8 cellular contexts compared by ENCODE assay signal in the genomic region with DNA sequence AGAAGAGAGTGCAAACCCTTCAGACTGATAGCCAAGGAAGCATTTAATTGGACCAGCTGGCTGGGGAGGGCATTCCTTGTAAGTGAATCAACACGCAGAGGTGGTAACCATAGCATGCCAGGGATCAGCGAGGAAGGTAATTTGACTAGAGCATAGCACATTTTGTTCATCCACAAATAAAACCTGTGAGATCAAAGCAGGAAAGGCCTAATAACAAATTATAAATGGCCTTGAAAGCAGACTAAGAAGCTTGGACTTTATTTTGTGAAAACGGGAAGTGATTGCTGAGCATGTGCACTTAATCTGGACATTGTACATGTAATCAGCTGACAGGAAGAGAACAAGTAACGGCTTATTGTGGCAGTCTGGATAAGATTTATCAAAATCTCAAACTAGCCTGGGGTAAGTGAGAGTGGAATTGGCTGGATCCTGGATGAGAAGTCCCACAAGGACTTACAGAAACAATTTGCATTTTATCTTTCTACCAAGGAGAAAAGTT. TPM values are rescaled to one million over a fixed set of nuclear protein-coding genes. Genes with fewer than 3 reads are reported as not detected.
A peak's percentile ranks its signal among the peaks of the same experiment; 100 is the strongest.
DNase-seq lines count a peak whose midpoint lies in the region; ATAC-seq and TF ChIP-seq lines count a peak whose summit lies in the region.

No MANE protein-coding gene starts in this region.

- no peaks in the 10 kb centered on the region for H3K27me3 ChIP-seq in AG04450 (ENCODE audit: control insufficient read depth, insufficient read depth, low read length)
- no peaks in the 10 kb centered on the region for H3K27me3 ChIP-seq in gastrocnemius medialis

- H3K27ac Mint-ChIP-seq in T-helper 2 cell treated with Interferon-gamma antibody and Interleukin-4, amounts not matched to agents 5 μg/mL and 100 μg/mL, for 36 hours, result peak overlapping the region; percentile 47
- no peak overlapping the region for H3K27ac Mint-ChIP-seq in nephron progenitor cell
- no peak overlapping the region for H3K27ac Mint-ChIP-seq in osteocyte (ENCODE audit: unreplicated experiment)

- peak; percentile 87 to 92 for ATAC-seq in gastrocnemius medialis
- ATAC-seq in GM18909 (IDR thresholded peaks at IDR 0.05; ENCODE audit: poor library complexity, unreplicated experiment), result no peak

- peak in 1 of 2 donors; percentile 58 for TF ChIP-seq POLR2A in gastrocnemius medialis (IDR thresholded peaks at IDR 0.05)

- CTCF ChIA-PET in AG04450 (lab: Charles Lee), result no interaction called here
- CTCF ChIA-PET in HEK293 (lab: Yijun Ruan, JAX), result interaction anchor here (0.7 to 0.8 kb wide), 2 partner anchors 389 to 515 kb away, joined by 3 read pairs; no protein-coding TSS in a partner anchor

- H3K27ac ChIP-seq in AG04450 (ENCODE audit: low read depth, low read length) (no peak overlapping the region), HEK293 (ENCODE audit: extremely low read depth, low read depth, low read length) (no peak overlapping the region), gastrocnemius medialis (peak overlapping the region; percentile 84 to 92 (median 88))

- no peaks in the 10 kb centered on the region for H3K9me3 Mint-ChIP-seq in T-helper 2 cell treated with Interferon-gamma antibody and Interleukin-4, amounts not matched to agents 5 μg/mL and 100 μg/mL, for 36 hours
- no peaks in the 10 kb centered on the region for H3K9me3 Mint-ChIP-seq in nephron progenitor cell
- no peaks in the 10 kb centered on the region for H3K9me3 Mint-ChIP-seq in osteocyte (ENCODE audit: unreplicated experiment)

- H3K4me1 ChIP-seq in HEK293 (ENCODE audit: control insufficient read depth, insufficient read depth, low read length) (no peaks in the 10 kb centered on the region), gastrocnemius medialis (peaks cover 30 to 38% of the 10 kb centered on the region in 2 donors)

- no peaks in the 10 kb centered on the region for H3K36me3 Mint-ChIP-seq in T-helper 2 cell treated with Interferon-gamma antibody and Interleukin-4, amounts not matched to agents 5 μg/mL and 100 μg/mL, for 36 hours (ENCODE audit: low read depth)
- no peaks in the 10 kb centered on the region for H3K36me3 Mint-ChIP-seq in nephron progenitor cell (ENCODE audit: low read depth)
- no peaks in the 10 kb centered on the region for H3K36me3 Mint-ChIP-seq in osteocyte (ENCODE audit: unreplicated experiment)

- peak overlapping the region; percentile 53 for H3K4me3 Mint-ChIP-seq in T-helper 2 cell treated with Interferon-gamma antibody and Interleukin-4, amounts not matched to agents 5 μg/mL and 100 μg/mL, for 36 hours
- H3K4me3 Mint-ChIP-seq in nephron progenitor cell, result no peak overlapping the region
- no peak overlapping the region for H3K4me3 Mint-ChIP-seq in osteocyte (ENCODE audit: unreplicated experiment)

- POLR2A ChIA-PET in AG04450 (lab: Yijun Ruan, JAX) (interaction anchor here (1.8 kb wide), 1 partner anchor 12 kb away, joined by 6 read pairs; a partner anchor contains a TSS), HEK293 (lab: Yijun Ruan, JAX) (interaction anchor here (1.5 kb wide), 1 partner anchor 12 kb away, joined by 14 read pairs; a partner anchor contains a TSS)

- H3K9me3 ChIP-seq in AG04450 (ENCODE audit: control insufficient read depth, insufficient read depth, low read length), result no peaks in the 10 kb centered on the region
- no peaks in the 10 kb centered on the region for H3K9me3 ChIP-seq in HEK293 (ENCODE audit: control insufficient read depth, insufficient read depth, low read depth, low read length)
- H3K9me3 ChIP-seq in gastrocnemius medialis, result no peaks in the 10 kb centered on the region

- H3K36me3 ChIP-seq in HEK293 (ENCODE audit: control insufficient read depth in 2 of 2, insufficient read depth in 1 of 2, low read length in 2 of 2) (no peaks in the 10 kb centered on the region), gastrocnemius medialis (no peaks in the 10 kb centered on the region)

- intact Hi-C loops in gastrocnemius medialis (cut with DNase I; ENCODE audit: low total_unique reads), result loop anchor here (10.0 kb wide), 1 partner anchor 935 kb away; a partner anchor contains a TSS

- H3K4me3 ChIP-seq in AG04450 (ENCODE audit: low read depth, low read length) (no peak overlapping the region), HEK293 (ENCODE audit: low read depth, low read length) (no peak overlapping the region; the same call in 1 of the 2 replicates), gastrocnemius medialis (peak overlapping the region; percentile 32 to 56 (median 50))

- in situ Hi-C loops in gastrocnemius medialis (cut with MboI; ENCODE audit: low sequenced_read_pairs in 4 of 4), result loop anchor here in 1 of 4 donors (25.0 kb wide), 1 partner anchor 598 kb away; no protein-coding TSS in a partner anchor

- DNase-seq in AG04450 (ENCODE audit: low read depth, low spot score) (peak; percentile 38), glomerular endothelial cell (ENCODE audit: extremely low read depth, low read depth, low spot score) (peak; percentile 81), gastrocnemius medialis (peak; percentile 64 to 73), nephron progenitor cell (no peak), osteocyte (ENCODE audit: extremely low spot score, unreplicated experiment) (no peak)
- no peak for DNase-seq in T-helper 2 cell treated with Interferon-gamma antibody and Interleukin-4, amounts not matched to agents 5 μg/mL and 100 μg/mL, for 36 hours (ENCODE audit: low spot score)

- no peaks in the 10 kb centered on the region for H3K27me3 Mint-ChIP-seq in T-helper 2 cell treated with Interferon-gamma antibody and Interleukin-4, amounts not matched to agents 5 μg/mL and 100 μg/mL, for 36 hours (ENCODE audit: low read depth)
- H3K27me3 Mint-ChIP-seq in nephron progenitor cell (ENCODE audit: low read depth, poor library complexity) (peaks cover 3% of the 10 kb centered on the region), osteocyte (ENCODE audit: unreplicated experiment) (peaks cover 13% of the 10 kb centered on the region)

- TF ChIP-seq CTCF in AG04450 (IDR thresholded peaks at IDR 0.05; ENCODE audit: low read depth, low read length), result no peak
- no peak for TF ChIP-seq CTCF in HEK293 (tag by site-specific recombination; IDR thresholded peaks at IDR 0.05)
- TF ChIP-seq CTCF in gastrocnemius medialis (IDR thresholded peaks at IDR 0.05 in 4 of 5, conservative IDR thresholded peaks at IDR 0.05 in 1 of 5), result no peak
- no peak for TF ChIP-seq CTCF in nephron progenitor cell (IDR thresholded peaks at IDR 0.05)
- TF ChIP-seq CTCF in osteocyte (IDR thresholded peaks at IDR 0.05), result no peak

- peaks cover 14% of the 10 kb centered on the region for H3K4me1 Mint-ChIP-seq in T-helper 2 cell treated with Interferon-gamma antibody and Interleukin-4, amounts not matched to agents 5 μg/mL and 100 μg/mL, for 36 hours (ENCODE audit: low read depth)
- no peaks in the 10 kb centered on the region for H3K4me1 Mint-ChIP-seq in nephron progenitor cell
- peaks cover 4% of the 10 kb centered on the region for H3K4me1 Mint-ChIP-seq in osteocyte (ENCODE audit: unreplicated experiment)

TF ChIP-seq in HEK293, 187 proteins besides CTCF, POLR2A, EP300 and RAD21 (continues in another document):
- TF ChIP-seq HOXA7 (CRISPR knock-in tag; IDR thresholded peaks at IDR 0.05; ENCODE audit: borderline replicate concordance) (no peak), ZNF600 (tag by site-specific recombination; IDR thresholded peaks at IDR 0.05) (peak; percentile 76; the same call in 1 of the 2 replicates), ZNF561 (tag by site-specific recombination; IDR thresholded peaks at IDR 0.05; ENCODE audit: borderline replicate concordance) (no peak)
- TF ChIP-seq, protein P1, sequence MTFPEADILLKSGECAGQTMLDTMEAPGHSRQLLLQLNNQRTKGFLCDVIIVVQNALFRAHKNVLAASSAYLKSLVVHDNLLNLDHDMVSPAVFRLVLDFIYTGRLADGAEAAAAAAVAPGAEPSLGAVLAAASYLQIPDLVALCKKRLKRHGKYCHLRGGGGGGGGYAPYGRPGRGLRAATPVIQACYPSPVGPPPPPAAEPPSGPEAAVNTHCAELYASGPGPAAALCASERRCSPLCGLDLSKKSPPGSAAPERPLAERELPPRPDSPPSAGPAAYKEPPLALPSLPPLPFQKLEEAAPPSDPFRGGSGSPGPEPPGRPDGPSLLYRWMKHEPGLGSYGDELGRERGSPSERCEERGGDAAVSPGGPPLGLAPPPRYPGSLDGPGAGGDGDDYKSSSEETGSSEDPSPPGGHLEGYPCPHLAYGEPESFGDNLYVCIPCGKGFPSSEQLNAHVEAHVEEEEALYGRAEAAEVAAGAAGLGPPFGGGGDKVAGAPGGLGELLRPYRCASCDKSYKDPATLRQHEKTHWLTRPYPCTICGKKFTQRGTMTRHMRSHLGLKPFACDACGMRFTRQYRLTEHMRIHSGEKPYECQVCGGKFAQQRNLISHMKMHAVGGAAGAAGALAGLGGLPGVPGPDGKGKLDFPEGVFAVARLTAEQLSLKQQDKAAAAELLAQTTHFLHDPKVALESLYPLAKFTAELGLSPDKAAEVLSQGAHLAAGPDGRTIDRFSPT (tag by site-specific recombination; IDR thresholded peaks at IDR 0.05), result no peak
- TF ChIP-seq, protein P2, sequence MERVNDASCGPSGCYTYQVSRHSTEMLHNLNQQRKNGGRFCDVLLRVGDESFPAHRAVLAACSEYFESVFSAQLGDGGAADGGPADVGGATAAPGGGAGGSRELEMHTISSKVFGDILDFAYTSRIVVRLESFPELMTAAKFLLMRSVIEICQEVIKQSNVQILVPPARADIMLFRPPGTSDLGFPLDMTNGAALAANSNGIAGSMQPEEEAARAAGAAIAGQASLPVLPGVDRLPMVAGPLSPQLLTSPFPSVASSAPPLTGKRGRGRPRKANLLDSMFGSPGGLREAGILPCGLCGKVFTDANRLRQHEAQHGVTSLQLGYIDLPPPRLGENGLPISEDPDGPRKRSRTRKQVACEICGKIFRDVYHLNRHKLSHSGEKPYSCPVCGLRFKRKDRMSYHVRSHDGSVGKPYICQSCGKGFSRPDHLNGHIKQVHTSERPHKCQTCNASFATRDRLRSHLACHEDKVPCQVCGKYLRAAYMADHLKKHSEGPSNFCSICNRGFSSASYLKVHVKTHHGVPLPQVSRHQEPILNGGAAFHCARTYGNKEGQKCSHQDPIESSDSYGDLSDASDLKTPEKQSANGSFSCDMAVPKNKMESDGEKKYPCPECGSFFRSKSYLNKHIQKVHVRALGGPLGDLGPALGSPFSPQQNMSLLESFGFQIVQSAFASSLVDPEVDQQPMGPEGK (tag by site-specific recombination; IDR thresholded peaks at IDR 0.05), result peak; percentile 44; the same call in 1 of the 2 replicates

RNA-seq across cellular contexts. Expression of a gene that starts 11.7 kb away (rescaled TPM):
- polyA plus RNA-seq in AG04450 (2011; rRNA removed), result 65.1 and 88.3 TPM in 2 replicates
- 17.1 and 28.9 TPM in 2 replicates for polyA minus RNA-seq in AG04450 (2011; rRNA and poly(A)+ RNA removed)
- total RNA-seq in glomerular endothelial cell (121 and 147 TPM in 2 replicates), gastrocnemius medialis (100 to 1,000 TPM in 2 of 4 donors, 10 to 100 TPM in 2; 75.2 to 428 (median 110) TPM), osteocyte (2.7 and 3.3 TPM in 2 replicates)

Comparison
In these comparisons a context has a peak if more than half of its experiments do, and no peak if none do; other contexts are left out.
1. DNase-seq: peak in AG04450 (single experiment), glomerular endothelial cell (single experiment) and gastrocnemius medialis (2 of 2); none in T-helper 2 cell treated with Interferon-gamma antibody and Interleukin-4, amounts not matched to agents 5 μg/mL and 100 μg/mL, for 36 hours (single experiment), nephron progenitor cell (single experiment) and osteocyte (single experiment).
2. H3K27ac ChIP-seq: peak in gastrocnemius medialis (4 of 4); none in AG04450 (single experiment) and HEK293 (single experiment).
3. H3K4me3 ChIP-seq: peak in gastrocnemius medialis (4 of 4); none in AG04450 (single experiment) and HEK293 (single experiment).
4. RNA of a gene that starts 11.7 kb away (total RNA-seq): 121 to 147 TPM in glomerular endothelial cell and 75.2 to 428 TPM in gastrocnemius medialis; 2.7 to 3.3 TPM in osteocyte; every median in the first group is over 10 times any median in the second.